10 cellular contexts compared by ENCODE assay signal in genomic region chr15:77508541-77509505, GRCh38.
A peak's percentile ranks its signal among the peaks of the same experiment; 100 is the strongest.
DNase-seq lines count a peak whose midpoint lies in the region; ATAC-seq and TF ChIP-seq lines count a peak whose summit lies in the region.
"Had no signal": no experiment of that assay in that cellular context is flagged by ENCODE, and none has a peak within 500 bp of the region (broad histone marks: within the 10 kb centered on the region; RNA-seq: fewer than 3 reads in every experiment).

No MANE protein-coding gene starts in this region.

- no peak overlapping the region for H3K4me3 ChIP-seq in colonic mucosa
- no peak overlapping the region for H3K4me3 ChIP-seq in lower lobe of right lung
- H3K4me3 ChIP-seq in testis, result no peak overlapping the region

- H3K27me3 ChIP-seq in colonic mucosa (no peaks in the 10 kb centered on the region), lower lobe of right lung (ENCODE audit: low read depth) (no peaks in the 10 kb centered on the region), testis (no peaks in the 10 kb centered on the region)

- H3K36me3 Mint-ChIP-seq in activated naive CD8-positive, alpha-beta T cell treated with anti-CD3 and anti-CD28 coated beads, Interleukin-2, amount 50 U/mL, for 24 hours (ENCODE audit: low read depth), result no peaks in the 10 kb centered on the region
- H3K36me3 Mint-ChIP-seq: IgD-negative memory B cell had no signal

- peaks cover 15% of the 10 kb centered on the region for H3K4me1 ChIP-seq in colonic mucosa
- peaks cover 59% of the 10 kb centered on the region for H3K4me1 ChIP-seq in lower lobe of right lung
- peaks cover 63% of the 10 kb centered on the region for H3K4me1 ChIP-seq in testis

- no peaks in the 10 kb centered on the region for H3K36me3 ChIP-seq in colonic mucosa
- H3K36me3 ChIP-seq in lower lobe of right lung, result no peaks in the 10 kb centered on the region
- no peaks in the 10 kb centered on the region for H3K36me3 ChIP-seq in testis (ENCODE audit: low read depth, missing control alignments)

- no peaks in the 10 kb centered on the region for H3K27me3 Mint-ChIP-seq in activated naive CD8-positive, alpha-beta T cell treated with anti-CD3 and anti-CD28 coated beads, Interleukin-2, amount 50 U/mL, for 24 hours
- H3K27me3 Mint-ChIP-seq: central memory CD8-positive, alpha-beta T cell had no signal

- no peak overlapping the region for H3K9ac ChIP-seq in colonic mucosa (ENCODE audit: low read depth in 2 of 2, low read length in 2 of 2)

- H3K27ac ChIP-seq in colonic mucosa (peak overlapping the region; percentile 53), lower lobe of right lung (peak overlapping the region; percentile 80), testis (peak overlapping the region; percentile 91 to 92)

- H3K9me3 Mint-ChIP-seq in activated naive CD8-positive, alpha-beta T cell treated with anti-CD3 and anti-CD28 coated beads, Interleukin-2, amount 50 U/mL, for 24 hours, result no peaks in the 10 kb centered on the region
- H3K9me3 Mint-ChIP-seq: central memory CD8-positive, alpha-beta T cell had no signal

- WGBS in testis, 2 donors, result 56 to 68% methylated on average over 8 of the region's 8 CpGs

- no peak for TF ChIP-seq POLR2A in testis (IDR thresholded peaks at IDR 0.05)

- TF ChIP-seq CTCF in colonic mucosa (IDR thresholded peaks at IDR 0.05), result no peak
- TF ChIP-seq CTCF in lower lobe of right lung (IDR thresholded peaks at IDR 0.05), result no peak
- TF ChIP-seq CTCF in testis (IDR thresholded peaks at IDR 0.05), result no peak

- H3K9me3 ChIP-seq in colonic mucosa, result no peaks in the 10 kb centered on the region
- no peaks in the 10 kb centered on the region for H3K9me3 ChIP-seq in lower lobe of right lung
- H3K9me3 ChIP-seq in testis, result no peaks in the 10 kb centered on the region

- peak in 1 of 2 donors; percentile 12 for ATAC-seq in lower lobe of right lung
- ATAC-seq in activated naive CD8-positive, alpha-beta T cell treated with anti-CD3 and anti-CD28 coated beads, Interleukin-2, amount 50 U/mL, for 24 hours, result no peak

- no peak overlapping the region for H3K27ac Mint-ChIP-seq in activated naive CD8-positive, alpha-beta T cell treated with anti-CD3 and anti-CD28 coated beads, Interleukin-2, amount 50 U/mL, for 24 hours

- H3K4me1 Mint-ChIP-seq in activated naive CD8-positive, alpha-beta T cell treated with anti-CD3 and anti-CD28 coated beads, Interleukin-2, amount 50 U/mL, for 24 hours, result peaks cover 15% of the 10 kb centered on the region
- H3K4me1 Mint-ChIP-seq: central memory CD8-positive, alpha-beta T cell had no signal

- intact Hi-C loops in colonic mucosa (cut with DNase I), result no loop called here
- intact Hi-C loops in lower lobe of right lung (cut with DNase I), result no loop called here
- intact Hi-C loops in testis (cut with DNase I; ENCODE audit: low total_unique reads), result no loop called here

- peak; percentile 34 for DNase-seq in M059J (ENCODE audit: low read depth)
- DNase-seq in colonic mucosa, result no peak
- DNase-seq in lower lobe of right lung, result peak; percentile 68
- DNase-seq in testis, result peak; percentile 45
- DNase-seq in NOMO-1 treated with dmso at 0.1 percent for 144 hours (lab: John Stamatoyannopoulos, UW; ENCODE audit: unreplicated experiment), result no peak
- DNase-seq in activated naive CD8-positive, alpha-beta T cell treated with anti-CD3 and anti-CD28 coated beads, Interleukin-2, amount 50 U/mL, for 24 hours, result no peak
- no peak for DNase-seq in D341Med (ENCODE audit: low spot score)
- no peak for DNase-seq in NCI-H524 treated with DMSO at 0.1 percent for 48 hours (lab: John Stamatoyannopoulos, UW)

- H3K4me3 Mint-ChIP-seq in activated naive CD8-positive, alpha-beta T cell treated with anti-CD3 and anti-CD28 coated beads, Interleukin-2, amount 50 U/mL, for 24 hours, result no peak overlapping the region
- H3K4me3 Mint-ChIP-seq: central memory CD8-positive, alpha-beta T cell had no signal

Comparison
In these comparisons a context has a peak if more than half of its experiments do, and no peak if none do; other contexts are left out.
1. DNase-seq: peak in M059J (single experiment), lower lobe of right lung (single experiment) and testis (single experiment); none in colonic mucosa (single experiment), NOMO-1 treated with dmso at 0.1 percent for 144 hours (single experiment), activated naive CD8-positive, alpha-beta T cell treated with anti-CD3 and anti-CD28 coated beads, Interleukin-2, amount 50 U/mL, for 24 hours (single experiment), D341Med (single experiment) and NCI-H524 treated with DMSO at 0.1 percent for 48 hours (single experiment).
2. Peak in every context shown above with its lines, with median percentiles within 50 percentile points of each other: H3K27ac ChIP-seq.